10 cellular contexts compared by ENCODE assay signal in the genomic region with DNA sequence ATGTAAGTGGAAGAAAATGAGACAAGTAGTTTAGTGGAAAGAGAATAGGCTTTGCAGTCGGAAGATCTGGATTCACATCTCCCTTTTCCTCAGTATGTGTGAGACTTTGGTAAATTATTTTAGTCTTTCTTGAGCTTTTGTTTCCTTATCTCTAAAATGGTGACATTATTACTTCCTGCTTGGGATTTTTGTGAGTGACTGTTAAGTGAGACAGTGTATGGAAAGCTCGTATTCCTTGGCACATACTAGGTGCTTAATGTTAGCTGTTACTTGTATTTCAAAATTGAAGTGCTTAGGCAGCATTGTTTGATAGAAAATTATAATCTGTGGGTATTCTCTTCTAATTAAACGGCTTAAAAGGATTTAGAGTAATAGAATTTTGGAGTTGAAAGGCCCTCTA.
A peak's percentile ranks its signal among the peaks of the same experiment; 100 is the strongest.
DNase-seq lines count a peak whose midpoint lies in the region; ATAC-seq and TF ChIP-seq lines count a peak whose summit lies in the region.
"Had no signal": no experiment of that assay in that cellular context is flagged by ENCODE, and none has a peak within 500 bp of the region (broad histone marks: within the 10 kb centered on the region; RNA-seq: fewer than 3 reads in every experiment).

No MANE protein-coding gene starts in this region.

- TF ChIP-seq CTCF in AG04449 (IDR thresholded peaks at IDR 0.05; ENCODE audit: insufficient read depth, low read length, missing control alignments) (no peak), HL-60 (IDR thresholded peaks at IDR 0.05; ENCODE audit: insufficient read depth, low read length) (no peak), brain microvascular endothelial cell (IDR thresholded peaks at IDR 0.05; ENCODE audit: low read depth, low read length, missing control alignments) (no peak)

- ATAC-seq in GM21528 (IDR thresholded peaks at IDR 0.05; ENCODE audit: low FRiP score, unreplicated experiment), result no peak
- ATAC-seq in HG03571 (IDR thresholded peaks at IDR 0.05; ENCODE audit: unreplicated experiment), result no peak
- ATAC-seq: left lobe of liver had no signal

- CTCF ChIA-PET in AG04449 (lab: Yijun Ruan, JAX), result interaction anchor here (0.9 to 2.0 kb wide), 4 partner anchors 9 to 41 kb away, joined by 3 to 5 read pairs (median 4); no protein-coding TSS in a partner anchor

- H3K36me3 ChIP-seq in brain microvascular endothelial cell (replicated peaks), result no peaks in the 10 kb centered on the region
- peaks cover 0 to 4% of the 10 kb centered on the region in 2 donors for H3K36me3 ChIP-seq in mucosa of rectum (ENCODE audit: control insufficient read depth in 2 of 2, insufficient read depth in 2 of 2, low read length in 2 of 2)

- H3K4me1 ChIP-seq in mucosa of rectum (ENCODE audit: control insufficient read depth in 2 of 2, insufficient read depth in 2 of 2, low read length in 2 of 2), result peaks cover 6 to 14% of the 10 kb centered on the region in 2 donors

- no peak overlapping the region; the same call in 1 of the 2 replicates for H3K27ac ChIP-seq in HL-60 (replicated peaks)
- H3K27ac ChIP-seq in brain microvascular endothelial cell, result no peak overlapping the region
- H3K27ac ChIP-seq in mucosa of rectum (ENCODE audit: low read depth in 2 of 2, low read length in 2 of 2), result no peak overlapping the region

- H3K27me3 ChIP-seq in HL-60 (ENCODE audit: insufficient read depth, poor library complexity, severe bottlenecking) (no peaks in the 10 kb centered on the region), brain microvascular endothelial cell (replicated peaks) (no peaks in the 10 kb centered on the region), mucosa of rectum (ENCODE audit: control insufficient read depth in 2 of 2, insufficient read depth in 2 of 2, low read length in 2 of 2) (no peaks in the 10 kb centered on the region)

- in situ Hi-C loops in brain microvascular endothelial cell (cut with HindIII; ENCODE audit: low pct_ligation_motif_present, low sequenced_read_pairs), result no loop called here

- H3K4me3 ChIP-seq in AG04449 (ENCODE audit: low read depth, low read length), result peak overlapping the region; percentile 99
- peak overlapping the region; percentile 65 for H3K4me3 ChIP-seq in HL-60 (replicated peaks; ENCODE audit: insufficient read depth, low read length)
- peak overlapping the region; percentile 96 for H3K4me3 ChIP-seq in brain microvascular endothelial cell (ENCODE audit: low read depth, low read length)
- H3K4me3 ChIP-seq in mucosa of rectum (ENCODE audit: low read length in 2 of 2), result peak overlapping the region; percentile 94 to 97

- peak overlapping the region in 1 of 2 donors; percentile 99 for H3K9ac ChIP-seq in mucosa of rectum (ENCODE audit: low read depth in 1 of 2, low read length in 2 of 2)

- no peaks in the 10 kb centered on the region for H3K9me3 ChIP-seq in mucosa of rectum (ENCODE audit: control insufficient read depth in 2 of 2, low read length in 2 of 2)

- no peak for DNase-seq in AG04449 (ENCODE audit: low read depth, low spot score)
- DNase-seq in HL-60 (ENCODE audit: low read depth in 1 of 2, low spot score in 1 of 2), result no peak
- no peak for DNase-seq in brain microvascular endothelial cell
- no peak for DNase-seq in SHP77 treated with DMSO at 0.1 percent for 48 hours (lab: John Stamatoyannopoulos, UW)
- DNase-seq in Kasumi-1 (lab: John Stamatoyannopoulos, UW), result no peak
- DNase-seq: activated CD4-positive, alpha-beta T cell treated with anti-CD3 and anti-CD28 coated beads, Interleukin-2, amount 50 U/mL, for 1 hour had no signal

- POLR2A ChIA-PET in AG04449 (lab: Yijun Ruan, JAX), result no interaction called here
